In genomic region chr6:149860834-149861602, GRCh38 we compare ENCODE assay signal across 10 cellular contexts. TPM values are rescaled to one million over a fixed set of nuclear protein-coding genes. Genes with fewer than 3 reads are reported as not detected.
DNase-seq lines count a peak whose midpoint lies in the region; ATAC-seq and TF ChIP-seq lines count a peak whose summit lies in the region.
"Had no signal": no experiment of that assay in that cellular context is flagged by ENCODE, and none has a peak within 500 bp of the region (broad histone marks: within the 10 kb centered on the region; RNA-seq: fewer than 3 reads in every experiment).

No MANE protein-coding gene starts in this region.

- H3K36me3 ChIP-seq in BE2C, result no peaks in the 10 kb centered on the region

- ATAC-seq in HG03159 (IDR thresholded peaks at IDR 0.05; ENCODE audit: unreplicated experiment), result no peak

- 0 out of 2 replicates have a peak, but pooled peaks cover 3% of the 10 kb centered on the region for H3K4me1 ChIP-seq in BE2C

- no peaks in the 10 kb centered on the region for H3K9me3 ChIP-seq in BE2C

- DNase-seq in AG09309 (ENCODE audit: low read depth), result no peak
- peak; percentile 72 for DNase-seq in HuH-7 (ENCODE audit: low spot score)
- DNase-seq in iris pigment epithelial cell (ENCODE audit: low read depth), result peak; percentile 79
- DNase-seq in OCI-M2 (lab: John Stamatoyannopoulos, UW; ENCODE audit: unreplicated experiment), result no peak
- no peak for DNase-seq in BE2C
- DNase-seq in stimulated activated naive CD4-positive, alpha-beta T cell treated with Interleukin-2 at 50 U/mL for 16 hours (lab: John Stamatoyannopoulos, UW), result no peak
- DNase-seq: activated effector memory CD4-positive, alpha-beta T cell treated with Interleukin-2 at 50 U/mL for 16 hours; stimulated activated CD4-positive, alpha-beta T cell treated with anti-CD3 and anti-CD28 coated beads, Interleukin-1b, Interleukin-23, amount 100 ng/mL, for 48 hours had no signal

- peak; percentile 21 for TF ChIP-seq CTCF in AG09309 (IDR thresholded peaks at IDR 0.05; ENCODE audit: control insufficient read depth, insufficient read depth, low read depth, low read length, missing control alignments)
- TF ChIP-seq CTCF in WI38 (IDR thresholded peaks at IDR 0.05; ENCODE audit: low read depth, low read length), result peak; percentile 25; the same call in 1 of the 2 replicates
- no peak for TF ChIP-seq CTCF in BE2C (IDR thresholded peaks at IDR 0.05; ENCODE audit: low read depth, low read length)

- H3K4me3 ChIP-seq in AG09309 (ENCODE audit: control insufficient read depth, low read depth, low read length) (no peak overlapping the region), WI38 (ENCODE audit: low read depth, low read length) (peak overlapping the region; percentile 64), BE2C (ENCODE audit: low read depth, low read length) (no peak overlapping the region)

- H3K27me3 ChIP-seq in BE2C, result no peaks in the 10 kb centered on the region

RNA-seq across cellular contexts. Expression of gene LRP11, which starts 3.1 kb away (rescaled TPM):
- 4.3 TPM for polyA plus RNA-seq in BE2C (2012; ENCODE audit: insufficient read depth, insufficient read length, low read depth)

RNA-seq across cellular contexts. Expression of gene RAET1E, which starts 36.9 kb away (rescaled TPM):
- polyA plus RNA-seq in BE2C (2012; ENCODE audit: insufficient read depth, insufficient read length, low read depth), result not detected

Comparison
In these comparisons a context has a peak if more than half of its experiments do, and no peak if none do; other contexts are left out.
1. DNase-seq: peak in HuH-7 (single experiment) and iris pigment epithelial cell (single experiment); none in AG09309 (single experiment), OCI-M2 (single experiment), BE2C (single experiment) and stimulated activated naive CD4-positive, alpha-beta T cell treated with Interleukin-2 at 50 U/mL for 16 hours (single experiment).